In genomic region chr14:74550071-74550470, GRCh38 we compare ENCODE assay signal across 17 cellular contexts. TPM values are rescaled to one million over a fixed set of nuclear protein-coding genes. Genes with fewer than 3 reads are reported as not detected.
DNase-seq lines count a peak whose midpoint lies in the region; ATAC-seq, FAIRE-seq and TF ChIP-seq lines count a peak whose summit lies in the region.
"Had no signal": no experiment of that assay in that cellular context is flagged by ENCODE, and none has a peak within 500 bp of the region (broad histone marks: within the 10 kb centered on the region; RNA-seq: fewer than 3 reads in every experiment).

No MANE protein-coding gene starts in this region.

- POLR2A ChIA-PET in RWPE1 (lab: Yijun Ruan, JAX; ENCODE audit: low non-redundant PET): interaction anchor here (1.2 kb wide), 1 partner anchor 20 kb away, joined by 4 read pairs; no protein-coding TSS in a partner anchor

- H3K27me3 Mint-ChIP-seq in osteocyte (ENCODE audit: unreplicated experiment): no peaks in the 10 kb centered on the region

- peaks cover 55% of the 10 kb centered on the region for H4K20me1 ChIP-seq in smooth muscle cell (ENCODE audit: low read depth)

- no peak overlapping the region for H3K4me3 Mint-ChIP-seq in osteocyte (ENCODE audit: unreplicated experiment)
- H3K4me3 Mint-ChIP-seq: CD14-positive monocyte had no signal

- no peak overlapping the region for H2AFZ ChIP-seq in smooth muscle cell (ENCODE audit: low read depth)

- ATAC-seq in upper lobe of left lung (ENCODE audit: low FRiP score in 2 of 2): no peak
- no peak for ATAC-seq in HG03432 (IDR thresholded peaks at IDR 0.05; ENCODE audit: unreplicated experiment)

- H3K79me2 ChIP-seq in smooth muscle cell (ENCODE audit: low read depth): no peaks in the 10 kb centered on the region

- FAIRE-seq in HTR-8/SVneo (lab: Jason Lieb, UNC): no peak

- H3K27me3 ChIP-seq in upper lobe of left lung (no peaks in the 10 kb centered on the region), smooth muscle cell (ENCODE audit: low read depth) (no peaks in the 10 kb centered on the region)
- H3K27me3 ChIP-seq: MG63 had no signal

- no peak overlapping the region for H3K4me3 ChIP-seq in upper lobe of left lung
- no peak overlapping the region for H3K4me3 ChIP-seq in smooth muscle cell
- H3K4me3 ChIP-seq: MG63 had no signal

- no peak for TF ChIP-seq EP300 in upper lobe of left lung (IDR thresholded peaks at IDR 0.05)

- H3K4me2 ChIP-seq in smooth muscle cell: no peak overlapping the region

- H3K4me1 Mint-ChIP-seq in osteocyte (ENCODE audit: unreplicated experiment): peaks cover 91% of the 10 kb centered on the region

- CTCF ChIA-PET in RWPE1 (lab: Yijun Ruan, JAX): interaction anchor here (0.6 to 1.1 kb wide), 5 partner anchors 59 to 315 kb away, joined by 3 to 9 read pairs (median 4); partner anchors contain the start of gene LTBP2

- peak overlapping the region; percentile 58 for H3K27ac Mint-ChIP-seq in osteocyte (ENCODE audit: unreplicated experiment)
- H3K27ac Mint-ChIP-seq: CD14-positive monocyte had no signal

- peak overlapping the region; percentile 81 for H3K27ac ChIP-seq in RWPE1
- H3K27ac ChIP-seq in epithelial cell of prostate: peak overlapping the region; percentile 30
- peak overlapping the region in 2 of 4 donors; percentile 32 to 61 for H3K27ac ChIP-seq in upper lobe of left lung
- no peak overlapping the region for H3K27ac ChIP-seq in smooth muscle cell (ENCODE audit: low read depth)

- H3K36me3 ChIP-seq in upper lobe of left lung (no peaks in the 10 kb centered on the region), smooth muscle cell (ENCODE audit: low read depth) (peaks cover 4% of the 10 kb centered on the region)
- H3K36me3 ChIP-seq: MG63 had no signal

- no peak for DNase-seq in RWPE1 (ENCODE audit: low spot score)
- no peak for DNase-seq in epithelial cell of prostate (ENCODE audit: low read depth, low spot score)
- no peak for DNase-seq in osteocyte (ENCODE audit: extremely low spot score, unreplicated experiment)
- DNase-seq in upper lobe of left lung: no peak
- no peak for DNase-seq in smooth muscle cell (lab: John Stamatoyannopoulos, UW; ENCODE audit: unreplicated experiment)
- DNase-seq in HTR-8/SVneo (ENCODE audit: insufficient read length, low spot score): no peak
- DNase-seq: AML-193, DMS79 treated with DMSO at 0.1 percent for 48 hours, Kasumi-1, MG63, NCI-H1092, NCI-H1436 treated with DMSO at 0.1 percent for 48 hours, NCI-H2029, NCI-H345, NCI-H524 treated with DMSO at 0.1 percent for 48 hours had no signal

- H3K9me3 ChIP-seq in upper lobe of left lung (no peaks in the 10 kb centered on the region), smooth muscle cell (replicated peaks; ENCODE audit: low read depth) (no peaks in the 10 kb centered on the region)
- H3K9me3 ChIP-seq: MG63 had no signal

- H3K36me3 Mint-ChIP-seq in osteocyte (ENCODE audit: unreplicated experiment): peaks cover 40% of the 10 kb centered on the region
- H3K36me3 Mint-ChIP-seq: CD14-positive monocyte had no signal

- 0 to 43% methylated on average over 1 of the region's 1 CpG for WGBS in upper lobe of left lung, 2 donors
- WGBS in smooth muscle cell (ENCODE audit: low lambda C conversion rate): 0% methylated on average over 1 of the region's 1 CpG

- H3K4me1 ChIP-seq in upper lobe of left lung (peaks cover 25 to 52% (median 41%) of the 10 kb centered on the region in 4 donors), smooth muscle cell (ENCODE audit: low read depth) (no peaks in the 10 kb centered on the region)

- no peak for TF ChIP-seq CTCF in RWPE1 (conservative IDR thresholded peaks at IDR 0.05; ENCODE audit: low read depth)
- TF ChIP-seq CTCF in osteocyte (IDR thresholded peaks at IDR 0.05): no peak
- TF ChIP-seq CTCF in upper lobe of left lung (IDR thresholded peaks at IDR 0.05): no peak
- TF ChIP-seq CTCF in smooth muscle cell (IDR thresholded peaks at IDR 0.05; ENCODE audit: borderline replicate concordance, insufficient read depth, poor library complexity, severe bottlenecking): no peak

- H3K9ac ChIP-seq in smooth muscle cell (ENCODE audit: low read depth): no peak overlapping the region

- TF ChIP-seq POLR2A in upper lobe of left lung (IDR thresholded peaks at IDR 0.05): no peak

- H3F3A ChIP-seq in smooth muscle cell (ENCODE audit: low read depth): no peaks in the 10 kb centered on the region

- no peaks in the 10 kb centered on the region for H3K9me3 Mint-ChIP-seq in osteocyte (ENCODE audit: unreplicated experiment)
- H3K9me3 Mint-ChIP-seq: CD14-positive monocyte had no signal

RNA-seq across cellular contexts. Expression of gene ISCA2, which starts 56.5 kb away (rescaled TPM):
- 22.4 and 26.3 TPM in 2 replicates for total RNA-seq in osteocyte
- total RNA-seq in upper lobe of left lung: 10 to 100 TPM; 11.8 to 29.0 (median 22.6) TPM
- total RNA-seq in smooth muscle cell: 15.0 and 23.3 TPM in 2 replicates
- 65.8 and 79.2 TPM in 2 replicates for polyA plus RNA-seq in smooth muscle cell

RNA-seq across cellular contexts. Expression of gene NPC2, which starts 57.0 kb away (rescaled TPM):
- total RNA-seq in osteocyte (524 and 529 TPM in 2 replicates), upper lobe of left lung (1,000 to 10,000 TPM in 1 of 6 donors, 100 to 1,000 TPM in 5; 351 to 1,281 (median 524) TPM), smooth muscle cell (443 and 496 TPM in 2 replicates)
- 137 and 197 TPM in 2 replicates for polyA plus RNA-seq in smooth muscle cell
